ENCODE assay signal across 32 cellular contexts in the genomic region with DNA sequence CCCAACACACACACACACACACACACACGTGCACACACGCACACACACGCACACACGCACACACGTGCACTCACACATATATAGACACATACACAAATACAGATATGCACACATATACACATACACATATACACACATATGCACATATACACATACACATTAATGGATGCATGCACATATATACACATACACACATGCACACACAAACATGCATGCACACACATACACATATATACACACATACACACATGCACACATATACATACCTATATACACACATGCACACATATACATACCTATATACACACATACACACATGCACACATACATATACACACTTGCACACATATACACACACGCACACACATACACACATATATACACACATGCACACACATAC.
"Had no signal": no experiment of that assay in that cellular context is flagged by ENCODE, and none has a peak within 500 bp of the region (broad histone marks: within the 10 kb centered on the region; RNA-seq: fewer than 3 reads in every experiment).

No MANE protein-coding gene starts in this region.

- H3K27ac ChIP-seq: adrenal gland, body of pancreas, esophagus muscularis mucosa, foreskin keratinocyte, gastrocnemius medialis, heart left ventricle, WERI-Rb-1 had no signal

- H3K9me3 ChIP-seq: adrenal gland, body of pancreas, esophagus muscularis mucosa, gastrocnemius medialis, heart left ventricle had no signal

- FAIRE-seq: colon had no signal

- H3K27me3 ChIP-seq: adrenal gland, body of pancreas, foreskin keratinocyte, gastrocnemius medialis had no signal

- H3K36me3 ChIP-seq: adrenal gland, esophagus muscularis mucosa, gastrocnemius medialis, heart left ventricle, WERI-Rb-1 had no signal

- H3K4me3 ChIP-seq: adrenal gland, body of pancreas, esophagus muscularis mucosa, gastrocnemius medialis, heart left ventricle had no signal

- H3K4me1 ChIP-seq: adrenal gland, body of pancreas, esophagus muscularis mucosa, foreskin keratinocyte, gastrocnemius medialis, heart left ventricle had no signal

- ATAC-seq: activated CD4-positive, alpha-beta T cell treated with anti-CD3 and anti-CD28 coated beads for 36 hours; activated CD4-positive, CD25-positive, alpha-beta regulatory T cell treated with anti-CD3 and anti-CD28 coated beads, Interleukin-2, amount 50 U/mL, for 24 hours; activated CD8-positive, alpha-beta T cell treated with anti-CD3 and anti-CD28 coated beads for 36 hours; activated naive CD8-positive, alpha-beta T cell treated with anti-CD3 and anti-CD28 coated beads, Interleukin-2, amount 50 U/mL, for 24 hours; activated T-cell treated with anti-CD3 and anti-CD28 coated beads, Interleukin-2, amount 50 U/mL, for 4 hours; activated T-helper 17 cell treated with anti-CD3 and anti-CD28 coated beads, Interleukin-2, amount 50 U/mL, for 72 hours; body of pancreas; effector memory CD8-positive, alpha-beta T cell; foreskin keratinocyte; gastrocnemius medialis had no signal

- DNase-seq: activated B cell treated with CpG ODN at 0.5 μM for 24 hours; activated CD4-positive, alpha-beta T cell treated with anti-CD3 and anti-CD28 coated beads for 36 hours; activated CD4-positive, alpha-beta T cell treated with anti-CD3 and anti-CD28 coated beads, Interleukin-2, amount 10 ng/mL, durations not matched to agents 7 days and 5 days; activated CD4-positive, alpha-beta T cell treated with anti-CD3 and anti-CD28 coated beads, Interleukin-2, amount 50 U/mL, for 48 hours; activated CD8-positive, alpha-beta memory T cell treated with anti-CD3 and anti-CD28 coated beads for 24 hours; activated CD8-positive, alpha-beta T cell treated with anti-CD3 and anti-CD28 coated beads for 36 hours; activated effector memory CD4-positive, alpha-beta T cell treated with Interleukin-2 at 50 U/mL for 16 hours; activated gamma-delta T cell treated with Interleukin-2 at 50 U/mL for 16 hours; activated naive CD4-positive, alpha-beta T cell treated with anti-CD3 and anti-CD28 coated beads for 36 hours; activated naive CD8-positive, alpha-beta T cell treated with anti-CD3 and anti-CD28 coated beads for 36 hours; activated naive CD8-positive, alpha-beta T cell treated with anti-CD3 and anti-CD28 coated beads, Interleukin-2, amount 50 U/mL, for 24 hours; activated T-cell treated with anti-CD3 and anti-CD28 coated beads, Interleukin-2, amount 50 U/mL, for 4 hours; adrenal gland; amygdala; aorta; body of pancreas; caudate nucleus; cortex of kidney; dermis blood vessel endothelial cell; effector CD4-positive, alpha-beta T cell; effector memory CD8-positive, alpha-beta T cell; erythroblast; foreskin keratinocyte; gastrocnemius medialis; glutamatergic neuron; heart left ventricle; T1000; WERI-Rb-1 had no signal
